ENCODE assay signal across 17 cellular contexts in genomic region chr10:58898854-58899573, GRCh38.
DNase-seq lines count a peak whose midpoint lies in the region; ATAC-seq, FAIRE-seq and TF ChIP-seq lines count a peak whose summit lies in the region.
"Had no signal": no experiment of that assay in that cellular context is flagged by ENCODE, and none has a peak within 500 bp of the region (broad histone marks: within the 10 kb centered on the region; RNA-seq: fewer than 3 reads in every experiment).

No MANE protein-coding gene starts in this region.

- no TSS peak for BruUV-seq in PC-3 (replicated peaks; lab: Mats Ljungman, UMichigan)

- no peak overlapping the region for H2AFZ ChIP-seq in PC-3 (ENCODE audit: low read length)
- H2AFZ ChIP-seq in SK-N-SH (ENCODE audit: low read depth): no peak overlapping the region

- TF ChIP-seq POLR2A in A549 (IDR thresholded peaks at IDR 0.05; ENCODE audit: low read length): no peak

- ATAC-seq in A549 (no peak), PC-3 (no peak)

- WGBS in A549 (ENCODE audit: missing lambda C conversion rate): 75% methylated on average over 5 of the region's 5 CpGs
- WGBS in SK-N-SH (ENCODE audit: low lambda C conversion rate): 93% methylated on average over 5 of the region's 5 CpGs

- H3K4me1 ChIP-seq in A549 (0 out of 3 replicates have a peak, but pooled peaks cover 12% of the 10 kb centered on the region), PC-3 (ENCODE audit: insufficient read depth, low read length) (no peaks in the 10 kb centered on the region), SK-N-SH (ENCODE audit: control insufficient read depth in 1 of 2, insufficient read depth in 2 of 2, low read depth in 1 of 2, low read length in 1 of 2) (no peaks in the 10 kb centered on the region; a peak in 1 of 4 replicates)

- TF ChIP-seq RAD21 in A549 (conservative IDR thresholded peaks at IDR 0.05 in 1 of 2, IDR thresholded peaks at IDR 0.05 in 1 of 2) (no peak), SK-N-SH (IDR thresholded peaks at IDR 0.05; ENCODE audit: low read length) (no peak)

- H3K27ac ChIP-seq in A549 (no peak overlapping the region), PC-3 (ENCODE audit: low read length) (no peak overlapping the region), SK-N-SH (ENCODE audit: low read depth in 2 of 2, low read length in 1 of 2) (no peak overlapping the region)
- H3K27ac ChIP-seq: RWPE1 had no signal

- H4K20me1 ChIP-seq in PC-3 (ENCODE audit: low read length) (no peaks in the 10 kb centered on the region), SK-N-SH (ENCODE audit: insufficient read depth) (no peaks in the 10 kb centered on the region)

- H3K4me3 ChIP-seq in A549 (no peak overlapping the region), PC-3 (ENCODE audit: low read length) (no peak overlapping the region), SK-N-SH (ENCODE audit: low read depth in 2 of 2, low read length in 1 of 2) (no peak overlapping the region)

- H3K27me3 ChIP-seq in PC-3 (ENCODE audit: low read length): no peaks in the 10 kb centered on the region
- H3K27me3 ChIP-seq in SK-N-SH (ENCODE audit: insufficient read depth): no peaks in the 10 kb centered on the region

- H3K36me3 ChIP-seq in PC-3 (ENCODE audit: low read depth, low read length) (no peaks in the 10 kb centered on the region), SK-N-SH (replicated peaks in 1 of 2; ENCODE audit: control insufficient read depth in 1 of 2, insufficient read depth in 2 of 2, low read length in 1 of 2) (no peaks in the 10 kb centered on the region)

- no peak for FAIRE-seq in A549 (lab: Jason Lieb, UNC)

- CTCF ChIA-PET in A549 (lab: Yijun Ruan, JAX): interaction anchor here (0.8 kb wide), 1 partner anchor 11 kb away, joined by 3 read pairs; no protein-coding TSS in a partner anchor
- CTCF ChIA-PET in PC-3 (lab: Charles Lee): no interaction called here
- CTCF ChIA-PET in SK-N-SH (lab: Yijun Ruan, JAX): no interaction called here

- H3K9ac ChIP-seq in PC-3 (ENCODE audit: low read length) (no peak overlapping the region), SK-N-SH (no peak overlapping the region)

- TF ChIP-seq CTCF in A549 (IDR thresholded peaks at IDR 0.05) (no peak), PC-3 (conservative IDR thresholded peaks at IDR 0.05; ENCODE audit: low read depth, low read length) (no peak), SK-N-SH (IDR thresholded peaks at IDR 0.05) (no peak)

- H3F3A ChIP-seq in PC-3 (ENCODE audit: low read length, unreplicated experiment) (no peaks in the 10 kb centered on the region), SK-N-SH (replicated peaks; ENCODE audit: insufficient read depth) (no peaks in the 10 kb centered on the region)

- no peak for DNase-seq in A549 (ENCODE audit: low read depth in 1 of 2, low spot score in 1 of 2)
- DNase-seq in DMS53 treated with DMSO at 0.1 percent for 48 hours (lab: John Stamatoyannopoulos, UW; ENCODE audit: unreplicated experiment): peak; percentile 2
- DNase-seq in PC-3: peak; percentile 39
- DNase-seq in left kidney (ENCODE audit: low read depth, low spot score): peak; percentile 9
- DNase-seq in SK-N-SH: no peak
- DNase-seq in NCI-H1092 treated with DMSO at 0.1 percent for 48 hours (lab: John Stamatoyannopoulos, UW): no peak
- no peak for DNase-seq in stimulated activated CD4-positive, alpha-beta T cell treated with anti-CD3 and anti-CD28 coated beads, Interleukin-2, amount 100 ng/mL, for 48 hours
- DNase-seq: ACHN, AML-193, EL, GOT3, IMR-90, NCI-H146, NCI-H2081 treated with DMSO at 0.1 percent for 48 hours, NCI-H226, NCI-H524 treated with DMSO at 0.1 percent for 48 hours had no signal

- H3K4me2 ChIP-seq in A549: no peak overlapping the region
- no peak overlapping the region for H3K4me2 ChIP-seq in PC-3 (ENCODE audit: low read length)
- no peak overlapping the region for H3K4me2 ChIP-seq in SK-N-SH

- POLR2A ChIA-PET in A549 (lab: Yijun Ruan, JAX) (no interaction called here), PC-3 (lab: Charles Lee; ENCODE audit: unreplicated experiment) (no interaction called here), SK-N-SH (lab: Yijun Ruan, JAX) (no interaction called here)

- TF ChIP-seq EP300 in A549 (IDR thresholded peaks at IDR 0.05): no peak
- no peak for TF ChIP-seq EP300 in SK-N-SH (IDR thresholded peaks at IDR 0.05; ENCODE audit: borderline replicate concordance in 1 of 2, low read depth in 1 of 2, low read length in 1 of 2)

- H3K9me3 ChIP-seq in A549 (no peaks in the 10 kb centered on the region), PC-3 (ENCODE audit: low read length) (no peaks in the 10 kb centered on the region), SK-N-SH (no peaks in the 10 kb centered on the region)

- H3K79me2 ChIP-seq in PC-3 (ENCODE audit: low read length) (no peaks in the 10 kb centered on the region), SK-N-SH (ENCODE audit: insufficient read depth) (no peaks in the 10 kb centered on the region)

- intact Hi-C loops in PC-3 (cut with micrococcal nuclease): no loop called here

- no peaks in the 10 kb centered on the region for H3K9me2 ChIP-seq in PC-3 (replicated peaks; ENCODE audit: low read length)
- no peaks in the 10 kb centered on the region for H3K9me2 ChIP-seq in SK-N-SH

TF ChIP-seq in A549, 52 proteins besides CTCF, POLR2A, EP300 and RAD21:
- peak; percentile 42 for TF ChIP-seq MAFK (IDR thresholded peaks at IDR 0.05; ENCODE audit: partially characterized antibody)
- no peak for TF ChIP-seq CHD2 (IDR thresholded peaks at IDR 0.05; ENCODE audit: low read length, partially characterized antibody)

TF ChIP-seq in SK-N-SH, 30 proteins besides CTCF, POLR2A, EP300 and RAD21:
- TF ChIP-seq USF1 (IDR thresholded peaks at IDR 0.05; ENCODE audit: borderline replicate concordance, low read depth): no peak
- TF ChIP-seq SIN3A (IDR thresholded peaks at IDR 0.05; ENCODE audit: borderline replicate concordance, low read depth, low read length): no peak
- no peak for TF ChIP-seq ELF1 (IDR thresholded peaks at IDR 0.05)
- no peak for TF ChIP-seq IRF3 (IDR thresholded peaks at IDR 0.05; ENCODE audit: low read depth, low read length)
- no peak for TF ChIP-seq TEAD4 (IDR thresholded peaks at IDR 0.05; ENCODE audit: borderline replicate concordance, insufficient read depth)
- TF ChIP-seq RCOR1 (IDR thresholded peaks at IDR 0.05; ENCODE audit: low read length): no peak
- no peak for TF ChIP-seq ZBTB33 (IDR thresholded peaks at IDR 0.05; ENCODE audit: borderline replicate concordance, low read depth)
- TF ChIP-seq CHD2 (IDR thresholded peaks at IDR 0.05; ENCODE audit: low read length, partially characterized antibody): no peak

Comparison
In these comparisons a context has a peak if more than half of its experiments do, and no peak if none do; other contexts are left out.
1. DNase-seq: peak in DMS53 treated with DMSO at 0.1 percent for 48 hours (single experiment), PC-3 (single experiment) and left kidney (single experiment); none in A549 (0 of 2), SK-N-SH (single experiment), NCI-H1092 treated with DMSO at 0.1 percent for 48 hours (single experiment) and stimulated activated CD4-positive, alpha-beta T cell treated with anti-CD3 and anti-CD28 coated beads, Interleukin-2, amount 100 ng/mL, for 48 hours (0 of 2).